Comparison of ENCODE assay signal across 14 cellular contexts in the genomic region with DNA sequence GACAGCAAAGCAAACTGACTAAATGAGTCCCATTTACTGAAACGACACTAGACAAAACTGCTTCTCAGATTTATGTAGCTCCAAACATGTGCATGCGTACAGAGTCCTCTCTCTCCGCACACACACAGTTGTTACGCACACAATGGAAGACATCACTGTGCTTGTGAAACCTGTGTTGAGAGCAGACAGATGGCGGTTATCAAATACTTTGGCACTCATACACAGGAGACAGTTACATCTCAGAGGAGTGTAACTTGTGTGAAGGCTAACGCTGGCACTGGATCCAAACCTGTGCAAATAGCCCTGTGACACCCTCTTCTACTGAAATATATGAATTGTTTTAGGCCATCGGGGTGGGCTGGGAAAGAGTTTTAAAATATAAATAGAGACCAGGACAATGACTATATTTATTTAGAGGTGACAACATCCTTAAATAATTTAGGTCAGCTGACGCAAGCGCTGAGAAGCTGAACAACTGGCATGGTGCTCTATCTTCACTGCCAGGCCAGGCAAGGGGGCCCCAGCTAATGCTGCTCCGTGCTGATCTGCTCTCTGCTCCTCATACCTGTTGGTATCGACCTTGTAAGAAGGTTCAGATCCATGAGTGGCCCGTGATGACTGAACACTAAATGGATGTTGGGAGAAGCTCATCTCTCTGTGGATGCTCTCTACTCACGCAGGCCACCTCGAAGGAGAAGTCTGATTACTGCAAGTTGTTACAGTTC.
DNase-seq lines count a peak whose midpoint lies in the region; ATAC-seq and TF ChIP-seq lines count a peak whose summit lies in the region.
"Had no signal": no experiment of that assay in that cellular context is flagged by ENCODE, and none has a peak within 500 bp of the region (broad histone marks: within the 10 kb centered on the region; RNA-seq: fewer than 3 reads in every experiment).

No MANE protein-coding gene starts in this region.

- H3K9me3 ChIP-seq in mammary epithelial cell (replicated peaks; ENCODE audit: insufficient read depth, low read length) (no peaks in the 10 kb centered on the region), mucosa of descending colon (no peaks in the 10 kb centered on the region)
- H3K9me3 ChIP-seq: ovary had no signal

- H3K4me3 ChIP-seq in mammary epithelial cell (replicated peaks in 1 of 3; ENCODE audit: insufficient read depth in 1 of 3, low read depth in 2 of 3, low read length in 3 of 3) (no peak overlapping the region), mucosa of descending colon (no peak overlapping the region)
- H3K4me3 ChIP-seq: hepatocyte, lung, ovary had no signal

- ATAC-seq in mucosa of descending colon: peak; percentile 47
- no peak for ATAC-seq in activated naive CD8-positive, alpha-beta T cell treated with anti-CD3 and anti-CD28 coated beads, Interleukin-2, amount 50 U/mL, for 24 hours

- no peak overlapping the region for H3K4me3 Mint-ChIP-seq in Calu3 (ENCODE audit: low read depth, unreplicated experiment)
- no peak overlapping the region for H3K4me3 Mint-ChIP-seq in activated naive CD8-positive, alpha-beta T cell treated with anti-CD3 and anti-CD28 coated beads, Interleukin-2, amount 50 U/mL, for 24 hours
- H3K4me3 Mint-ChIP-seq: central memory CD8-positive, alpha-beta T cell had no signal

- H3K27ac ChIP-seq in mammary epithelial cell (ENCODE audit: insufficient read depth, low read depth, low read length): no peak overlapping the region
- H3K27ac ChIP-seq: hepatocyte, ovary, WERI-Rb-1 had no signal

- H3K4me1 ChIP-seq in mammary epithelial cell (ENCODE audit: insufficient read depth, low read length) (peaks cover 3% of the 10 kb centered on the region), mucosa of descending colon (ENCODE audit: low read depth) (peaks cover 5% of the 10 kb centered on the region)

- H4K20me1 ChIP-seq in mammary epithelial cell (ENCODE audit: insufficient read depth, low read length): no peaks in the 10 kb centered on the region

- H3K36me3 ChIP-seq in mammary epithelial cell (ENCODE audit: insufficient read depth, low read length) (no peaks in the 10 kb centered on the region), mucosa of descending colon (ENCODE audit: low read depth) (no peaks in the 10 kb centered on the region)
- H3K36me3 ChIP-seq: ovary, WERI-Rb-1 had no signal

- H3K36me3 Mint-ChIP-seq in Calu3 (ENCODE audit: insufficient read depth, unreplicated experiment): no peaks in the 10 kb centered on the region
- no peaks in the 10 kb centered on the region for H3K36me3 Mint-ChIP-seq in activated naive CD8-positive, alpha-beta T cell treated with anti-CD3 and anti-CD28 coated beads, Interleukin-2, amount 50 U/mL, for 24 hours (ENCODE audit: low read depth)

- H2AFZ ChIP-seq in mammary epithelial cell (ENCODE audit: low read depth, low read length): no peak overlapping the region
- H2AFZ ChIP-seq: hepatocyte had no signal

- BruUV-seq in Calu3 (replicated peaks; lab: Mats Ljungman, UMichigan) (no TSS peak), mammary epithelial cell (replicated peaks; lab: Mats Ljungman, UMichigan) (no TSS peak)

- no peak overlapping the region for H3K4me2 ChIP-seq in mammary epithelial cell (ENCODE audit: insufficient read depth, low read depth, low read length)
- H3K4me2 ChIP-seq: hepatocyte had no signal

- peaks cover 33% of the 10 kb centered on the region for H3K4me1 Mint-ChIP-seq in Calu3 (ENCODE audit: low read depth, unreplicated experiment)
- no peaks in the 10 kb centered on the region for H3K4me1 Mint-ChIP-seq in activated naive CD8-positive, alpha-beta T cell treated with anti-CD3 and anti-CD28 coated beads, Interleukin-2, amount 50 U/mL, for 24 hours
- H3K4me1 Mint-ChIP-seq: central memory CD8-positive, alpha-beta T cell had no signal

- H3K27me3 Mint-ChIP-seq in Calu3 (ENCODE audit: unreplicated experiment): no peaks in the 10 kb centered on the region
- no peaks in the 10 kb centered on the region for H3K27me3 Mint-ChIP-seq in activated naive CD8-positive, alpha-beta T cell treated with anti-CD3 and anti-CD28 coated beads, Interleukin-2, amount 50 U/mL, for 24 hours
- H3K27me3 Mint-ChIP-seq: central memory CD8-positive, alpha-beta T cell had no signal

- dilution Hi-C loops in mammary epithelial cell (cut with HindIII; ENCODE audit: low sequenced_read_pairs): no loop called here

- H3K9ac ChIP-seq in mammary epithelial cell (ENCODE audit: insufficient read depth, low read length): no peak overlapping the region

- no peaks in the 10 kb centered on the region for H3K79me2 ChIP-seq in mammary epithelial cell (ENCODE audit: insufficient read depth, low read length)
- H3K79me2 ChIP-seq: hepatocyte had no signal

- in situ Hi-C loops in mammary epithelial cell (cut with MboI; ENCODE audit: low sequenced_read_pairs in 2 of 2): no loop called here

- DNase-seq in Calu3 (no peak), NCI-H2081 treated with DMSO at 0.1 percent for 48 hours (lab: John Stamatoyannopoulos, UW) (peak; percentile 9), mammary epithelial cell (peak; percentile 6), mucosa of descending colon (no peak), HPDE6-E6E7 (ENCODE audit: extremely low spot score) (no peak)
- no peak for DNase-seq in stimulated activated CD4-positive, alpha-beta T cell treated with anti-CD3 and anti-CD28 coated beads, Interleukin-4, amount 100 ng/mL, for 1 hour
- DNase-seq in activated naive CD8-positive, alpha-beta T cell treated with anti-CD3 and anti-CD28 coated beads, Interleukin-2, amount 50 U/mL, for 24 hours: no peak
- DNase-seq in central memory CD4-positive, alpha-beta T cell: no peak
- DNase-seq: activated naive CD4-positive, alpha-beta T cell treated with Interleukin-2 at 50 U/mL for 16 hours; ovary; WERI-Rb-1 had no signal

- TF ChIP-seq CTCF in Calu3 (IDR thresholded peaks at IDR 0.05; ENCODE audit: unreplicated experiment) (no peak), mammary epithelial cell (conservative IDR thresholded peaks at IDR 0.05 in 1 of 2, IDR thresholded peaks at IDR 0.05 in 1 of 2; ENCODE audit: extremely low read depth in 1 of 2, insufficient read depth in 1 of 2, low read depth in 1 of 2, low read length in 2 of 2) (no peak), mucosa of descending colon (IDR thresholded peaks at IDR 0.05) (no peak)

- intact Hi-C loops in Calu3 (cut with micrococcal nuclease; ENCODE audit: unreplicated experiment): no loop called here
- intact Hi-C loops in mammary epithelial cell (cut with micrococcal nuclease): no loop called here
- intact Hi-C loops in mucosa of descending colon (cut with DNase I, micrococcal nuclease): no loop called here

- H3K27me3 ChIP-seq in mammary epithelial cell (ENCODE audit: insufficient read depth, low read length): no peaks in the 10 kb centered on the region
- H3K27me3 ChIP-seq: hepatocyte, ovary had no signal

- CTCF ChIA-PET in Calu3 (lab: Charles Lee): interaction anchor here (1.0 kb wide), 1 partner anchor 92 kb away, joined by 3 read pairs; no protein-coding TSS in a partner anchor
- CTCF ChIA-PET in mammary epithelial cell (lab: Charles Lee; ENCODE audit: low non-redundant PET): no interaction called here

- peak overlapping the region; percentile 70 for H3K27ac Mint-ChIP-seq in Calu3 (ENCODE audit: unreplicated experiment)
- no peak overlapping the region for H3K27ac Mint-ChIP-seq in activated naive CD8-positive, alpha-beta T cell treated with anti-CD3 and anti-CD28 coated beads, Interleukin-2, amount 50 U/mL, for 24 hours

- H3K9me3 Mint-ChIP-seq in Calu3 (ENCODE audit: low read depth, unreplicated experiment): no peaks in the 10 kb centered on the region
- H3K9me3 Mint-ChIP-seq in activated naive CD8-positive, alpha-beta T cell treated with anti-CD3 and anti-CD28 coated beads, Interleukin-2, amount 50 U/mL, for 24 hours: no peaks in the 10 kb centered on the region
- H3K9me3 Mint-ChIP-seq: central memory CD8-positive, alpha-beta T cell had no signal

- WGBS in mammary epithelial cell (ENCODE audit: low coverage, missing lambda C conversion rate): 75% methylated on average over 14 of the region's 14 CpGs

Comparison
In these comparisons a context has a peak if more than half of its experiments do, and no peak if none do; other contexts are left out.
1. DNase-seq: peak in NCI-H2081 treated with DMSO at 0.1 percent for 48 hours (single experiment) and mammary epithelial cell (single experiment); none in Calu3 (single experiment), mucosa of descending colon (0 of 3), HPDE6-E6E7 (single experiment), stimulated activated CD4-positive, alpha-beta T cell treated with anti-CD3 and anti-CD28 coated beads, Interleukin-4, amount 100 ng/mL, for 1 hour (single experiment), activated naive CD8-positive, alpha-beta T cell treated with anti-CD3 and anti-CD28 coated beads, Interleukin-2, amount 50 U/mL, for 24 hours (single experiment) and central memory CD4-positive, alpha-beta T cell (single experiment).